ENCODE assay signal across 24 cellular contexts in genomic region chr6:16406966-16407365, GRCh38.
DNase-seq lines count a peak whose midpoint lies in the region; ATAC-seq and TF ChIP-seq lines count a peak whose summit lies in the region.
"Had no signal": no experiment of that assay in that cellular context is flagged by ENCODE, and none has a peak within 500 bp of the region (broad histone marks: within the 10 kb centered on the region; RNA-seq: fewer than 3 reads in every experiment).

No MANE protein-coding gene starts in this region.

- no peaks in the 10 kb centered on the region for H3K79me2 ChIP-seq in Karpas-422 (ENCODE audit: low read length)

- H3K4me1 ChIP-seq in Karpas-422 (ENCODE audit: low read length), result peaks cover 48% of the 10 kb centered on the region
- H3K4me1 ChIP-seq in spleen, result peaks cover 0 to 81% (median 33%) of the 10 kb centered on the region in 6 donors

- H3K36me3 Mint-ChIP-seq in dendritic cell treated with granulocyte-macrophage colony-stimulating factor and Interleukin-4, amounts not matched to agents 40 ng/mL and 50 ng/mL, for 4 days (ENCODE audit: low read depth), result peaks cover 44% of the 10 kb centered on the region

- H4K20me1 ChIP-seq in Karpas-422 (ENCODE audit: insufficient read depth, low read depth, low read length), result no peaks in the 10 kb centered on the region
- H4K20me1 ChIP-seq: BLaER1 had no signal

- no peak for TF ChIP-seq CTCF in spleen (IDR thresholded peaks at IDR 0.05 in 8 of 11, conservative IDR thresholded peaks at IDR 0.05 in 3 of 11)

- DNase-seq in CD1c-positive myeloid dendritic cell (ENCODE audit: extremely low spot score) (peak; percentile 35), Karpas-422 (no peak), spleen (no peak), NCI-H2171 (lab: John Stamatoyannopoulos, UW) (no peak), left lobe of liver (ENCODE audit: low spot score) (no peak)
- DNase-seq: ACHN; activated CD4-positive, alpha-beta T cell treated with anti-CD3 and anti-CD28 coated beads for 36 hours; activated CD8-positive, alpha-beta memory T cell treated with anti-CD3 and anti-CD28 coated beads for 24 hours; activated effector memory CD4-positive, alpha-beta T cell treated with anti-CD3 and anti-CD28 coated beads, Interleukin-2, amount 50 U/mL, for 16 hours; Calu3; effector memory CD8-positive, alpha-beta T cell; foreskin melanocyte; heart right ventricle; lower lobe of right lung; NCI-H2029 treated with DMSO at 0.1 percent for 48 hours; NCI-H226; stimulated activated naive CD8-positive, alpha-beta T cell treated with anti-CD3 and anti-CD28 coated beads, Interleukin-15, amount 100 ng/mL, for 72 hours; T-cell; thyroid gland had no signal

- H3K4me3 ChIP-seq in Karpas-422 (ENCODE audit: low read length), result no peak overlapping the region
- H3K4me3 ChIP-seq in spleen, result no peak overlapping the region
- H3K4me3 ChIP-seq: BLaER1, esophagus muscularis mucosa, heart right ventricle, K562, lower lobe of right lung, thyroid gland had no signal

- no peaks in the 10 kb centered on the region for H3K9me2 ChIP-seq in Karpas-422 (replicated peaks; ENCODE audit: insufficient read depth, low read length)

- ATAC-seq in esophagus mucosa (no peak), left lobe of liver (no peak)
- ATAC-seq: activated CD4-positive, alpha-beta T cell treated with anti-CD3 and anti-CD28 coated beads for 36 hours; effector memory CD8-positive, alpha-beta T cell; heart right ventricle; K562; lower lobe of right lung; stimulated activated naive CD8-positive, alpha-beta T cell treated with anti-CD3 and anti-CD28 coated beads, Interleukin-15, amount 100 ng/mL, for 72 hours; T-cell had no signal

- intact Hi-C loops in dendritic cell treated with granulocyte-macrophage colony-stimulating factor and Interleukin-4, amounts not matched to agents 40 ng/mL and 50 ng/mL, for 4 days (cut with micrococcal nuclease), result no loop called here
- intact Hi-C loops in spleen (cut with DNase I; ENCODE audit: low total_unique reads), result loop anchor here (5.0 kb wide), 1 partner anchor 75 kb away; no protein-coding TSS in a partner anchor

- peak overlapping the region; percentile 88 for H3K27ac Mint-ChIP-seq in dendritic cell treated with granulocyte-macrophage colony-stimulating factor and Interleukin-4, amounts not matched to agents 40 ng/mL and 50 ng/mL, for 4 days
- H3K27ac Mint-ChIP-seq: activated CD4-positive, alpha-beta T cell treated with anti-CD3 and anti-CD28 coated beads for 36 hours; stimulated activated naive CD8-positive, alpha-beta T cell treated with anti-CD3 and anti-CD28 coated beads, Interleukin-15, amount 100 ng/mL, for 72 hours; T-cell had no signal

- WGBS in spleen, 5 donors, result 75 to 82% (median 81%) methylated on average over 2 of the region's 2 CpGs

- H3K9me3 ChIP-seq in Karpas-422 (ENCODE audit: low read length), result no peaks in the 10 kb centered on the region
- no peaks in the 10 kb centered on the region for H3K9me3 ChIP-seq in spleen
- H3K9me3 ChIP-seq: esophagus muscularis mucosa, heart right ventricle, lower lobe of right lung, thyroid gland had no signal

- H3K36me3 ChIP-seq in Karpas-422 (ENCODE audit: insufficient read depth, low read length) (no peaks in the 10 kb centered on the region), spleen (peaks cover 0 to 5% (median 0%) of the 10 kb centered on the region in 6 donors)
- H3K36me3 ChIP-seq: BLaER1, esophagus muscularis mucosa, lower lobe of right lung, thyroid gland had no signal

- H3K9ac ChIP-seq in Karpas-422 (ENCODE audit: low read length), result no peak overlapping the region
- H3K9ac ChIP-seq: BLaER1 had no signal

- H3K27ac ChIP-seq in Karpas-422 (ENCODE audit: low read length) (peak overlapping the region; percentile 28; the same call in 1 of the 2 replicates), spleen (peak overlapping the region in 6 of 8 donors; percentile 37 to 78 (median 66))
- H3K27ac ChIP-seq: BLaER1, esophagus muscularis mucosa, lower lobe of right lung, thyroid gland had no signal

- no peak for TF ChIP-seq POLR2A in spleen (IDR thresholded peaks at IDR 0.05)

- H3K27me3 ChIP-seq in Karpas-422 (ENCODE audit: low read length) (no peaks in the 10 kb centered on the region), spleen (replicated peaks in 1 of 7) (no peaks in the 10 kb centered on the region)
- H3K27me3 ChIP-seq: BLaER1, esophagus muscularis mucosa, heart right ventricle, thyroid gland had no signal

- H3K27me3 Mint-ChIP-seq in dendritic cell treated with granulocyte-macrophage colony-stimulating factor and Interleukin-4, amounts not matched to agents 40 ng/mL and 50 ng/mL, for 4 days, result no peaks in the 10 kb centered on the region
- H3K27me3 Mint-ChIP-seq: activated CD4-positive, alpha-beta T cell treated with anti-CD3 and anti-CD28 coated beads for 36 hours; effector memory CD8-positive, alpha-beta T cell; stimulated activated naive CD8-positive, alpha-beta T cell treated with anti-CD3 and anti-CD28 coated beads, Interleukin-15, amount 100 ng/mL, for 72 hours; T-cell had no signal

- peak overlapping the region; percentile 44 for H3K4me3 Mint-ChIP-seq in dendritic cell treated with granulocyte-macrophage colony-stimulating factor and Interleukin-4, amounts not matched to agents 40 ng/mL and 50 ng/mL, for 4 days
- H3K4me3 Mint-ChIP-seq: activated CD4-positive, alpha-beta T cell treated with anti-CD3 and anti-CD28 coated beads for 36 hours; effector memory CD8-positive, alpha-beta T cell; stimulated activated naive CD8-positive, alpha-beta T cell treated with anti-CD3 and anti-CD28 coated beads, Interleukin-15, amount 100 ng/mL, for 72 hours; T-cell had no signal

- H3K9me3 Mint-ChIP-seq in dendritic cell treated with granulocyte-macrophage colony-stimulating factor and Interleukin-4, amounts not matched to agents 40 ng/mL and 50 ng/mL, for 4 days, result no peaks in the 10 kb centered on the region
- H3K9me3 Mint-ChIP-seq: effector memory CD8-positive, alpha-beta T cell; stimulated activated naive CD8-positive, alpha-beta T cell treated with anti-CD3 and anti-CD28 coated beads, Interleukin-15, amount 100 ng/mL, for 72 hours; T-cell had no signal

- peaks cover 58% of the 10 kb centered on the region for H3K4me1 Mint-ChIP-seq in dendritic cell treated with granulocyte-macrophage colony-stimulating factor and Interleukin-4, amounts not matched to agents 40 ng/mL and 50 ng/mL, for 4 days (ENCODE audit: low read depth)

- H2AFZ ChIP-seq in Karpas-422 (ENCODE audit: low read length), result peak overlapping the region; percentile 64; the same call in 1 of the 2 replicates

- H3K4me2 ChIP-seq in Karpas-422 (ENCODE audit: low read depth, low read length, poor library complexity, severe bottlenecking), result peak overlapping the region; percentile 4
- H3K4me2 ChIP-seq: BLaER1 had no signal
